Comparison of ENCODE assay signal across 16 cellular contexts in the genomic region with DNA sequence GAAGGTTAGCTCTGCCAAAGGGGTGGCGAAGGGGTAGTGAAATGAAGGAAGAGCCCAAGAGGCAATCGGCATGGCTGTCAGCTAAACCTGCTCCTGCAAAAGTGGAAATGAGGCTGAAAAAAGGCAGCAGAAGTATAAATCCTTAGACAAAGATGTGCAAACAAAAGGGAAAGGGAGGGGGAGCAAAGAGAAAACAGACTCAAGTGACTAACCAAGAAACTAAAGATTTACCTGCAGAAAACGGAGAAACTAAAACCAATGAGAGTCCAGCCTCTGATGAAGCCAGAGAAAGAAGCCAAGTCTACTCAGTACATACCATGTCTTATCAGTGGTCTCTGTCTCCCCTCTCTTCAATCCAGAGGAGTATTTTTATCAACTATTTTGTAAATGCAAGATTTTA.
"Had no signal": no experiment of that assay in that cellular context is flagged by ENCODE, and none has a peak within 500 bp of the region (broad histone marks: within the 10 kb centered on the region; RNA-seq: fewer than 3 reads in every experiment).

No MANE protein-coding gene starts in this region.

- H3K9me3 Mint-ChIP-seq: activated naive CD4-positive, alpha-beta T cell treated with anti-CD3 and anti-CD28 coated beads, Interleukin-2, amount 50 U/mL, for 72 hours; brain; neural crest cell; T-helper 2 cell treated with Interferon-gamma antibody and Interleukin-4, amounts not matched to agents 5 μg/mL and 100 μg/mL, for 36 hours had no signal

- H2AFZ ChIP-seq: parathyroid adenoma had no signal

- H3K4me3 Mint-ChIP-seq: activated CD8-positive, alpha-beta memory T cell treated with anti-CD3 and anti-CD28 coated beads, Interleukin-2, amount 10 ng/mL, durations not matched to agents 7 days and 5 days; brain; neural crest cell; T-helper 2 cell treated with Interferon-gamma antibody and Interleukin-4, amounts not matched to agents 5 μg/mL and 100 μg/mL, for 36 hours had no signal

- H3K9me3 ChIP-seq: esophagus squamous epithelium, left ventricle myocardium inferior, stomach, thoracic aorta had no signal

- H3K27me3 Mint-ChIP-seq: activated CD8-positive, alpha-beta memory T cell treated with anti-CD3 and anti-CD28 coated beads, Interleukin-2, amount 10 ng/mL, durations not matched to agents 7 days and 5 days; brain had no signal

- ATAC-seq: activated CD8-positive, alpha-beta memory T cell treated with anti-CD3 and anti-CD28 coated beads, Interleukin-2, amount 10 ng/mL, durations not matched to agents 7 days and 5 days; activated naive CD4-positive, alpha-beta T cell treated with anti-CD3 and anti-CD28 coated beads, Interleukin-2, amount 50 U/mL, for 72 hours had no signal

- H3K27ac Mint-ChIP-seq: activated CD8-positive, alpha-beta memory T cell treated with anti-CD3 and anti-CD28 coated beads, Interleukin-2, amount 10 ng/mL, durations not matched to agents 7 days and 5 days; T-helper 2 cell treated with Interferon-gamma antibody and Interleukin-4, amounts not matched to agents 5 μg/mL and 100 μg/mL, for 36 hours had no signal

- DNase-seq: activated CD8-positive, alpha-beta memory T cell treated with anti-CD3 and anti-CD28 coated beads, Interleukin-2, amount 10 ng/mL, durations not matched to agents 7 days and 5 days; activated gamma-delta T cell; activated T-cell treated with anti-CD3 and anti-CD28 coated beads, Interleukin-2, amount 50 U/mL, for 1 hour; central memory CD4-positive, alpha-beta T cell; esophagus squamous epithelium; hippocampal formation; left ventricle myocardium inferior; stimulated activated CD4-positive, alpha-beta T cell treated with anti-CD3 and anti-CD28 coated beads, Interleukin-1b, Interleukin-23, amount 100 ng/mL, for 48 hours; stomach had no signal

- H3K4me1 ChIP-seq: parathyroid adenoma had no signal

- H3K4me3 ChIP-seq: coronary artery, esophagus squamous epithelium, left ventricle myocardium inferior, stomach, thoracic aorta had no signal

- H3K27ac ChIP-seq: coronary artery, esophagus squamous epithelium, left ventricle myocardium inferior, parathyroid adenoma, stomach, thoracic aorta had no signal

- H3K27me3 ChIP-seq: esophagus squamous epithelium, stomach had no signal
